In the genomic region with DNA sequence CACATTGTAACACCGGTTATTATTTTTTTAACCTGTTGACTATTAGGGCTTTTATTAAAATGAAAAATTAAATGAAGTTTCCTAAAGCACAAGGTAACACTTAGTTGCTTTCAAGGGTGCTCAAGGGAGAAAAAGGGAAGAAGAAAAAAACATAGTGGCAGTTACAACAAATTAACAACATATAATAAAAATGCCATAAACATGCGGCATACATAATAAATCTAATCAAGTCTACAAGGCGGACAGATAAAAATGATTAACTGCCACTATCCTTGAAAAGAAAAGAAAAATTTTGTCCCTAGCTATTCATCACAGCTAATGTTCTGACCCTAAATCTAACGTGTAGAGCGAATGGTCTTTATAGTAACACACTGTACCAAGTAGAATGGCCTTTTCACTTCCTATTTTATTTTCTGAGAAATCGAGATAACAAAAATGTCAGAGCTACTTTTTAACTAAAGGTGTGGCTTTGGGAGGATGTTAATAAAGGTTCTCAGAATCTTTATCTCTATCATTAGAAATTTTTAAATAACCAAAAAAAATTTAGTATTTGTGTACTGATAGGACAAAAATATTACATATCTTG, we compare ENCODE assay signal across 15 cellular contexts.
DNase-seq lines count a peak whose midpoint lies in the region; ATAC-seq, FAIRE-seq and TF ChIP-seq lines count a peak whose summit lies in the region.
"Had no signal": no experiment of that assay in that cellular context is flagged by ENCODE, and none has a peak within 500 bp of the region (broad histone marks: within the 10 kb centered on the region; RNA-seq: fewer than 3 reads in every experiment).

No MANE protein-coding gene starts in this region.

- H3K4me2 ChIP-seq in OCI-LY3 (ENCODE audit: low read length): peak overlapping the region; percentile 49
- no peak overlapping the region for H3K4me2 ChIP-seq in K562 (ENCODE audit: insufficient read depth, low read length)

- CTCF ChIA-PET in K562 (lab: Yijun Ruan, JAX; ENCODE audit: low intra/inter-chr PET ratio): no interaction called here

- H3K27me3 ChIP-seq in OCI-LY3 (ENCODE audit: low read depth, low read length) (peaks cover 54% of the 10 kb centered on the region), K562 (ENCODE audit: control insufficient read depth in 2 of 2, insufficient read depth in 2 of 2, low read length in 2 of 2) (no peaks in the 10 kb centered on the region)
- H3K27me3 ChIP-seq: adrenal gland had no signal

- peaks cover 53% of the 10 kb centered on the region for H3K4me1 ChIP-seq in OCI-LY3 (ENCODE audit: low read length)
- H3K4me1 ChIP-seq in K562 (replicated peaks in 1 of 2; ENCODE audit: control insufficient read depth in 2 of 2, insufficient read depth in 2 of 2, low read length in 2 of 2): peaks cover 0 to 25% of the 10 kb centered on the region in 2 experiments; a peak in 4 of 5 replicates

- FAIRE-seq in K562 (lab: Jason Lieb, UNC): no peak

- H3K36me3 Mint-ChIP-seq in activated T-cell treated with anti-CD3 and anti-CD28 coated beads, Interleukin-2, amount 50 U/mL, for 4 hours (ENCODE audit: insufficient read depth): peaks cover 2% of the 10 kb centered on the region
- peaks cover 9 to 15% of the 10 kb centered on the region in 2 donors for H3K36me3 Mint-ChIP-seq in stimulated activated naive B cell treated with anti-CD40 and anti-IgM and Interleukin-4, amounts not matched to agents 10 μg/mL and 1 μg/mL and 100 μg/mL, for 72 hours

- H3K4me3 Mint-ChIP-seq in activated T-cell treated with anti-CD3 and anti-CD28 coated beads, Interleukin-2, amount 50 U/mL, for 4 hours: peak overlapping the region; percentile 20
- H3K4me3 Mint-ChIP-seq in stimulated activated naive B cell treated with anti-CD40 and anti-IgM and Interleukin-4, amounts not matched to agents 10 μg/mL and 1 μg/mL and 100 μg/mL, for 72 hours: peak overlapping the region; percentile 65 to 77
- H3K4me3 Mint-ChIP-seq: central memory CD8-positive, alpha-beta T cell had no signal

- WGBS in K562 (ENCODE audit: insufficient coverage, low coverage, missing lambda C conversion rate): 27% methylated on average over 6 of the region's 6 CpGs

- peaks cover 79% of the 10 kb centered on the region for H3K4me1 Mint-ChIP-seq in activated T-cell treated with anti-CD3 and anti-CD28 coated beads, Interleukin-2, amount 50 U/mL, for 4 hours (ENCODE audit: low read depth)
- peaks cover 47 to 82% of the 10 kb centered on the region in 2 donors for H3K4me1 Mint-ChIP-seq in stimulated activated naive B cell treated with anti-CD40 and anti-IgM and Interleukin-4, amounts not matched to agents 10 μg/mL and 1 μg/mL and 100 μg/mL, for 72 hours

- no peaks in the 10 kb centered on the region for H3K27me3 Mint-ChIP-seq in activated T-cell treated with anti-CD3 and anti-CD28 coated beads, Interleukin-2, amount 50 U/mL, for 4 hours (ENCODE audit: low read depth)
- H3K27me3 Mint-ChIP-seq in stimulated activated naive B cell treated with anti-CD40 and anti-IgM and Interleukin-4, amounts not matched to agents 10 μg/mL and 1 μg/mL and 100 μg/mL, for 72 hours: no peaks in the 10 kb centered on the region
- H3K27me3 Mint-ChIP-seq: central memory CD8-positive, alpha-beta T cell had no signal

- H3K9me1 ChIP-seq in K562 (ENCODE audit: control insufficient read depth, insufficient read depth, low read length): no peaks in the 10 kb centered on the region

- H3K4me3 ChIP-seq in OCI-LY3 (ENCODE audit: low read length) (peak overlapping the region; percentile 14; the same call in 1 of the 2 replicates), K562 (no peak overlapping the region)
- H3K4me3 ChIP-seq: adrenal gland, mucosa of descending colon had no signal

- BruUV-seq in K562 (replicated peaks; lab: Mats Ljungman, UMichigan): no TSS peak

- H3K36me3 ChIP-seq in OCI-LY3 (replicated peaks; ENCODE audit: low read depth, low read length): no peaks in the 10 kb centered on the region
- no peaks in the 10 kb centered on the region for H3K36me3 ChIP-seq in K562 (ENCODE audit: control insufficient read depth, insufficient read depth, low read length)
- H3K36me3 ChIP-seq: adrenal gland had no signal

- H4K20me1 ChIP-seq in OCI-LY3 (ENCODE audit: insufficient read depth, low read length) (no peaks in the 10 kb centered on the region), K562 (replicated peaks; ENCODE audit: control insufficient read depth, insufficient read depth, low read length) (no peaks in the 10 kb centered on the region)

- TF ChIP-seq EP300 in K562 (IDR thresholded peaks at IDR 0.05; ENCODE audit: low read length): no peak

- TF ChIP-seq POLR2A in K562 (conservative IDR thresholded peaks at IDR 0.05): no peak

- H3K79me2 ChIP-seq in OCI-LY3 (ENCODE audit: low read length) (no peaks in the 10 kb centered on the region), K562 (ENCODE audit: control insufficient read depth, insufficient read depth, low read length) (no peaks in the 10 kb centered on the region; the same call in 1 of the 3 replicates)

- ATAC-seq in activated T-cell treated with anti-CD3 and anti-CD28 coated beads, Interleukin-2, amount 50 U/mL, for 4 hours: no peak
- ATAC-seq in K562 (no peak), GM18519 (IDR thresholded peaks at IDR 0.05; ENCODE audit: low FRiP score, unreplicated experiment) (no peak), HG03354 (IDR thresholded peaks at IDR 0.05; ENCODE audit: poor library complexity, severe bottlenecking, unreplicated experiment) (no peak)
- peak; percentile 53 to 62 for ATAC-seq in stimulated activated naive B cell treated with anti-CD40 and anti-IgM and Interleukin-4, amounts not matched to agents 10 μg/mL and 1 μg/mL and 100 μg/mL, for 72 hours (replicated peaks)
- ATAC-seq: HCT116 had no signal

- no peak for TF ChIP-seq RAD21 in K562 (CRISPR knock-in tag; conservative IDR thresholded peaks at IDR 0.05 in 1 of 2, IDR thresholded peaks at IDR 0.05 in 1 of 2)

- H3K9ac ChIP-seq in OCI-LY3 (ENCODE audit: low read length) (no peak overlapping the region), K562 (ENCODE audit: insufficient read depth in 1 of 2, low read depth in 2 of 2, low read length in 2 of 2) (no peak overlapping the region)

- DNase-seq in activated T-cell treated with anti-CD3 and anti-CD28 coated beads, Interleukin-2, amount 50 U/mL, for 4 hours: no peak
- no peak for DNase-seq in activated T-cell treated with anti-CD3 and anti-CD28 coated beads for 4 hours
- DNase-seq in K562 (ENCODE audit: extremely low read depth in 1 of 4, low spot score in 3 of 4): no peak
- DNase-seq in stimulated activated naive B cell treated with anti-CD40 and anti-IgM and Interleukin-4, amounts not matched to agents 10 μg/mL and 1 μg/mL and 100 μg/mL, for 72 hours: no peak
- DNase-seq in inferior parietal cortex (ENCODE audit: extremely low spot score): no peak
- DNase-seq: adrenal gland; COR-L47; hippocampal formation; stimulated activated naive CD4-positive, alpha-beta T cell had no signal

- H3K9me3 Mint-ChIP-seq in activated T-cell treated with anti-CD3 and anti-CD28 coated beads, Interleukin-2, amount 50 U/mL, for 4 hours: no peaks in the 10 kb centered on the region
- peaks cover under 1 to 2% of the 10 kb centered on the region in 2 donors for H3K9me3 Mint-ChIP-seq in stimulated activated naive B cell treated with anti-CD40 and anti-IgM and Interleukin-4, amounts not matched to agents 10 μg/mL and 1 μg/mL and 100 μg/mL, for 72 hours
- H3K9me3 Mint-ChIP-seq: central memory CD8-positive, alpha-beta T cell had no signal

- H2AFZ ChIP-seq in OCI-LY3 (ENCODE audit: low read depth, low read length): no peak overlapping the region
- no peak overlapping the region for H2AFZ ChIP-seq in K562 (ENCODE audit: low read depth, low read length)

- in situ Hi-C loops in K562 (cut with MboI): no loop called here

- peak overlapping the region; percentile 95 for H3K27ac Mint-ChIP-seq in stimulated activated naive B cell treated with anti-CD40 and anti-IgM and Interleukin-4, amounts not matched to agents 10 μg/mL and 1 μg/mL and 100 μg/mL, for 72 hours

- H3K27ac ChIP-seq in OCI-LY3 (ENCODE audit: low read length) (no peak overlapping the region), K562 (ENCODE audit: extremely low read depth, low read depth, low read length) (no peak overlapping the region)
- H3K27ac ChIP-seq: adrenal gland had no signal

- intact Hi-C loops in K562 (cut with micrococcal nuclease): no loop called here

- H3K9me3 ChIP-seq in OCI-LY3 (ENCODE audit: insufficient read depth, low read length) (no peaks in the 10 kb centered on the region), K562 (replicated peaks; ENCODE audit: control insufficient read depth, insufficient read depth, low read depth, low read length) (no peaks in the 10 kb centered on the region)
- H3K9me3 ChIP-seq: adrenal gland, mucosa of descending colon had no signal

- POLR2A ChIA-PET in K562 (lab: Yijun Ruan, JAX): interaction anchor here (0.8 to 1.7 kb wide), 2 partner anchors 9 to 64 kb away, joined by 3 to 4 read pairs; no protein-coding TSS in a partner anchor

- TF ChIP-seq CTCF in OCI-LY3 (IDR thresholded peaks at IDR 0.05; ENCODE audit: low read depth, low read length): no peak
- TF ChIP-seq CTCF in K562 (IDR thresholded peaks at IDR 0.05 in 2 of 3, conservative IDR thresholded peaks at IDR 0.05 in 1 of 3; ENCODE audit: insufficient read depth in 2 of 3, low read depth in 1 of 3, low read length in 3 of 3): no peak

TF ChIP-seq in K562, 482 proteins besides CTCF, POLR2A, EP300 and RAD21 (continues in another document):
- TF ChIP-seq, protein P1, sequence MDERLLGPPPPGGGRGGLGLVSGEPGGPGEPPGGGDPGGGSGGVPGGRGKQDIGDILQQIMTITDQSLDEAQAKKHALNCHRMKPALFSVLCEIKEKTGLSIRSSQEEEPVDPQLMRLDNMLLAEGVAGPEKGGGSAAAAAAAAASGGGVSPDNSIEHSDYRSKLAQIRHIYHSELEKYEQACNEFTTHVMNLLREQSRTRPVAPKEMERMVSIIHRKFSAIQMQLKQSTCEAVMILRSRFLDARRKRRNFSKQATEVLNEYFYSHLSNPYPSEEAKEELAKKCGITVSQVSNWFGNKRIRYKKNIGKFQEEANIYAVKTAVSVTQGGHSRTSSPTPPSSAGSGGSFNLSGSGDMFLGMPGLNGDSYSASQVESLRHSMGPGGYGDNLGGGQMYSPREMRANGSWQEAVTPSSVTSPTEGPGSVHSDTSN (CRISPR knock-in tag; IDR thresholded peaks at IDR 0.05; ENCODE audit: low read depth): no peak
- TF ChIP-seq, protein P1 (tag; conservative IDR thresholded peaks at IDR 0.05; ENCODE audit: low read depth): 0 out of 2 replicates have a peak, but pooled peaks have one; percentile 28
- TF ChIP-seq MEIS2 (IDR thresholded peaks at IDR 0.05; ENCODE audit: partially characterized antibody): no peak
- TF ChIP-seq PRPF4 (IDR thresholded peaks at IDR 0.05; ENCODE audit: insufficient read depth, low read depth, low read length, poor library complexity, severe bottlenecking): no peak

Comparison
In these comparisons a context has a peak if more than half of its experiments do, and no peak if none do; other contexts are left out.
1. ATAC-seq: peak in stimulated activated naive B cell treated with anti-CD40 and anti-IgM and Interleukin-4, amounts not matched to agents 10 μg/mL and 1 μg/mL and 100 μg/mL, for 72 hours (2 of 2); none in activated T-cell treated with anti-CD3 and anti-CD28 coated beads, Interleukin-2, amount 50 U/mL, for 4 hours (0 of 2), K562 (single experiment), GM18519 (single experiment) and HG03354 (single experiment).